ENCODE assay signal across 29 cellular contexts in genomic region chr15:60814855-60815254, GRCh38.
"Had no signal": no experiment of that assay in that cellular context is flagged by ENCODE, and none has a peak within 500 bp of the region (broad histone marks: within the 10 kb centered on the region; RNA-seq: fewer than 3 reads in every experiment).

No MANE protein-coding gene starts in this region.

- H3K27ac ChIP-seq: colonic mucosa, epithelial cell of prostate, foreskin keratinocyte, gastroesophageal sphincter, heart left ventricle, hepatocyte, left lung, neural progenitor cell, parathyroid adenoma, right lobe of liver, testis, transverse colon, upper lobe of right lung, uterus had no signal

- FAIRE-seq: kidney, small intestine had no signal

- H3K4me2 ChIP-seq: hepatocyte, neural progenitor cell had no signal

- H3K36me3 Mint-ChIP-seq: naive thymus-derived CD4-positive, alpha-beta T cell; neural progenitor cell had no signal

- H3K4me3 Mint-ChIP-seq: dendritic cell treated with granulocyte-macrophage colony-stimulating factor and Interleukin-4, amounts not matched to agents 40 ng/mL and 50 ng/mL, for 4 days; endodermal cell; naive thymus-derived CD4-positive, alpha-beta T cell; nephron; neural progenitor cell had no signal

- H2AFZ ChIP-seq: hepatocyte, neural progenitor cell, parathyroid adenoma had no signal

- H3K27me3 ChIP-seq: colonic mucosa, gastroesophageal sphincter, heart left ventricle, hepatocyte, left lung, neural progenitor cell, right lobe of liver, testis, transverse colon, upper lobe of right lung, uterus had no signal

- H3K9me3 ChIP-seq: colonic mucosa, gastroesophageal sphincter, heart left ventricle, left lung, right lobe of liver, testis, transverse colon, upper lobe of right lung, uterus had no signal

- H3K27ac Mint-ChIP-seq: dendritic cell treated with granulocyte-macrophage colony-stimulating factor and Interleukin-4, amounts not matched to agents 40 ng/mL and 50 ng/mL, for 4 days; endodermal cell; nephron; neural progenitor cell; progenitor cell of endocrine pancreas had no signal

- H3K36me3 ChIP-seq: colonic mucosa, gastroesophageal sphincter, heart left ventricle, left lung, neural progenitor cell, right lobe of liver, transverse colon, upper lobe of right lung, uterus had no signal

- H3K9ac ChIP-seq: neural progenitor cell, parathyroid adenoma had no signal

- DNase-seq: colonic mucosa; effector CD8-positive, alpha-beta T cell; endodermal cell; heart left ventricle; kidney; left lung; mesendoderm; midbrain; naive thymus-derived CD4-positive, alpha-beta T cell; right lobe of liver; small intestine; stimulated activated CD4-positive, alpha-beta T cell treated with anti-CD3 and anti-CD28 coated beads, Interleukin-15, amount 100 ng/mL, for 24 hours; stimulated activated CD4-positive, alpha-beta T cell treated with anti-CD3 and anti-CD28 coated beads, Interleukin-2, amount 100 ng/mL, for 48 hours; stimulated activated naive CD4-positive, alpha-beta T cell; substantia nigra; testis; transverse colon; upper lobe of right lung; uterus had no signal

- ATAC-seq: esophagus mucosa; gastroesophageal sphincter; left lung; naive thymus-derived CD4-positive, alpha-beta T cell; right lobe of liver; upper lobe of right lung had no signal

- H3K79me2 ChIP-seq: hepatocyte, parathyroid adenoma had no signal

- H3K4me1 ChIP-seq: colonic mucosa, gastroesophageal sphincter, left lung, right lobe of liver, transverse colon, upper lobe of right lung, uterus had no signal

- H3K9me3 Mint-ChIP-seq: dendritic cell treated with granulocyte-macrophage colony-stimulating factor and Interleukin-4, amounts not matched to agents 40 ng/mL and 50 ng/mL, for 4 days; endodermal cell; naive thymus-derived CD4-positive, alpha-beta T cell; nephron; neural progenitor cell had no signal

- H3K4me3 ChIP-seq: colonic mucosa, gastroesophageal sphincter, heart left ventricle, hepatocyte, left lung, neural progenitor cell, right lobe of liver, testis, transverse colon, upper lobe of right lung, uterus had no signal
